ENCODE assay signal across 1 cellular context in genomic region chr15:64462492-64462891, GRCh38.
TF ChIP-seq lines count a peak whose summit lies in the region.

No MANE protein-coding gene starts in this region.

TF ChIP-seq in WTC11, 78 proteins besides CTCF, POLR2A, EP300 and RAD21 (continued from another document):
- no peak for TF ChIP-seq ZNF532 (CRISPR knock-in tag; IDR thresholded peaks at IDR 0.05; ENCODE audit: borderline replicate concordance)
- no peak for TF ChIP-seq PREB (CRISPR knock-in tag; IDR thresholded peaks at IDR 0.05; ENCODE audit: borderline replicate concordance)
